Comparison of ENCODE assay signal across 8 cellular contexts in the genomic region with DNA sequence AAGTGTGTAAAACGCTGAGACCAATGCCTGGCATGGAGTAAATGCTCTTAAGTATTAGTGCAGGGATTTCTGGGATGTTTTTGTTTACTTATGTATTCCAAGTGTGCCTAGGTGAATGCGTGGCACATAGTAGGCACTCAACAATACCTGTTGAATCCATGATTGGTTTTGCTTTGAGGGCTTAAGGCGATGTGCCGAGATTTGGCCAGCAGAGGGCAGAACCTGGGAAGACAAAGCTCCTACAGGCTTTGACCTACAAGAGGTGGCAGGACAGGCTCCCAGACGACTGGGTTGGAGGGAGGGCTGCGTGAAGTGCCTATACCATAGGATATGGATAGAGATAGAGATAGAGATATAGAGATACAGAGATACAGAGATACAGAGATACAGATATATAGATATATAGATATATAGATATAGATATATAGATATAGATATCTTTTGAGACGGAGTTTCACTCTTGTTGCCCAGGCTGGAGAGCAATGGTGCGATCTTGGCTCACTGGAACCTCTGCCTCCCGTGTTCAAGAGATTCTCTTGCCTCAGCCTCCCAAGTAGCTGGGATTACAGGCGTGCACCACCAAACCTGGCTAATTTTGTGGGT. TPM values are rescaled to one million over a fixed set of nuclear protein-coding genes. Genes with fewer than 3 reads are reported as not detected.
DNase-seq lines count a peak whose midpoint lies in the region; ATAC-seq and TF ChIP-seq lines count a peak whose summit lies in the region.

No MANE protein-coding gene starts in this region.

- no peaks in the 10 kb centered on the region for H3K9me2 ChIP-seq in DOHH2 (replicated peaks; ENCODE audit: control insufficient read depth, low read length)

- H3K27ac ChIP-seq in DOHH2 (ENCODE audit: low read depth, low read length), result no peak overlapping the region
- no peak overlapping the region for H3K27ac ChIP-seq in SJCRH30
- no peak overlapping the region for H3K27ac ChIP-seq in psoas muscle

- intact Hi-C loops in psoas muscle (cut with DNase I), result loop anchor here in 1 of 2 donors (1.0 to 10.0 kb wide), 2 partner anchors 118 to 281 kb away; a partner anchor contains a TSS

- H3K4me2 ChIP-seq in DOHH2 (ENCODE audit: low read length), result no peak overlapping the region

- no peaks in the 10 kb centered on the region for H3F3A ChIP-seq in DOHH2 (ENCODE audit: control insufficient read depth, insufficient read depth)

- peak; percentile 83 for TF ChIP-seq CTCF in DOHH2 (IDR thresholded peaks at IDR 0.05; ENCODE audit: low read depth, low read length, poor library complexity, severe bottlenecking)
- peak; percentile 73 for TF ChIP-seq CTCF in psoas muscle (IDR thresholded peaks at IDR 0.05)

- DNase-seq in M059J (ENCODE audit: low read depth) (peak; percentile 60), SJCRH30 (peak; percentile 52 to 76), glomerular visceral epithelial cell (ENCODE audit: extremely low spot score) (peak; percentile 57), psoas muscle (peak; percentile 59 to 77)
- peak; percentile 35 for DNase-seq in activated effector memory CD4-positive, alpha-beta T cell treated with Interleukin-2 at 50 U/mL for 16 hours

- peaks cover 10% of the 10 kb centered on the region for H3K4me1 ChIP-seq in DOHH2 (ENCODE audit: control insufficient read depth, low read length)
- H3K4me1 ChIP-seq in SJCRH30, result peaks cover 11% of the 10 kb centered on the region; the same call in 1 of the 2 replicates
- peaks cover 4% of the 10 kb centered on the region for H3K4me1 ChIP-seq in psoas muscle

- H3K27me3 ChIP-seq in DOHH2 (ENCODE audit: control insufficient read depth, low read length) (no peaks in the 10 kb centered on the region), SJCRH30 (no peaks in the 10 kb centered on the region), psoas muscle (ENCODE audit: insufficient read depth in 3 of 3, low read length in 2 of 3) (no peaks in the 10 kb centered on the region)

- WGBS in psoas muscle, 3 donors, result 40 to 46% (median 40%) methylated on average over 10 of the region's 10 CpGs

- H3K36me3 ChIP-seq in DOHH2 (ENCODE audit: control insufficient read depth, low read length) (no peaks in the 10 kb centered on the region), SJCRH30 (no peaks in the 10 kb centered on the region), psoas muscle (ENCODE audit: insufficient read depth in 1 of 2, low read depth in 1 of 2) (peaks cover 0 to 6% of the 10 kb centered on the region in 2 donors)

- H3K9me3 ChIP-seq in DOHH2 (ENCODE audit: control insufficient read depth, insufficient read depth, low read length) (no peaks in the 10 kb centered on the region), SJCRH30 (replicated peaks) (no peaks in the 10 kb centered on the region), psoas muscle (no peaks in the 10 kb centered on the region)

- H4K20me1 ChIP-seq in DOHH2 (ENCODE audit: control insufficient read depth, insufficient read depth, low read depth, low read length), result no peaks in the 10 kb centered on the region

- ATAC-seq in psoas muscle, result peak; percentile 72 to 81 (median 76)
- ATAC-seq in HG02678 (IDR thresholded peaks at IDR 0.05; ENCODE audit: unreplicated experiment), result no peak
- ATAC-seq in GM18511 (IDR thresholded peaks at IDR 0.05; ENCODE audit: unreplicated experiment), result no peak

- no peaks in the 10 kb centered on the region for H3K79me2 ChIP-seq in DOHH2 (ENCODE audit: control insufficient read depth, low read length)

- H3K4me3 ChIP-seq in DOHH2 (ENCODE audit: low read length), result no peak overlapping the region
- no peak overlapping the region for H3K4me3 ChIP-seq in SJCRH30
- no peak overlapping the region for H3K4me3 ChIP-seq in psoas muscle

RNA-seq across cellular contexts. Expression of a gene that starts 13.9 kb away (rescaled TPM):
- total RNA-seq in M059J (2014; rRNA removed; shearing (Covaris generic)), result 0.10 TPM in 1 of 2 replicates, not detected in the other
- total RNA-seq in SJCRH30 (2014; rRNA removed; shearing (Covaris generic)), result not detected in 2 replicates
- total RNA-seq in psoas muscle, result 1 to 10 TPM; 1.0 to 3.3 (median 1.4) TPM
- under 1 TPM; 0.21 to 0.80 (median 0.72) TPM for polyA plus RNA-seq in psoas muscle

RNA-seq across cellular contexts. Expression of a gene that starts 40.0 kb away (rescaled TPM):
- total RNA-seq in M059J (2014; rRNA removed; shearing (Covaris generic)), result 5.3 and 8.9 TPM in 2 replicates
- total RNA-seq in SJCRH30 (2014; rRNA removed; shearing (Covaris generic)), result 2.6 and 5.1 TPM in 2 replicates
- total RNA-seq in psoas muscle, result 1 to 10 TPM; 4.0 to 5.4 (median 4.4) TPM
- polyA plus RNA-seq in psoas muscle, result 1 to 10 TPM in 2 of 3 donors, under 1 TPM in 1; 0.94 to 4.5 (median 2.1) TPM

RNA-seq across cellular contexts. Expression of a gene that starts 55.2 kb away (rescaled TPM):
- 7.0 and 11.9 TPM in 2 replicates for total RNA-seq in M059J (2014; rRNA removed; shearing (Covaris generic))
- 7.5 and 9.0 TPM in 2 replicates for total RNA-seq in SJCRH30 (2014; rRNA removed; shearing (Covaris generic))
- total RNA-seq in psoas muscle, result 10 to 100 TPM in 2 of 4 donors, 1 to 10 TPM in 2; 9.1 to 10.9 (median 10.2) TPM
- 1 to 10 TPM; 2.8 to 9.8 (median 3.6) TPM for polyA plus RNA-seq in psoas muscle

Comparison
In these comparisons a context has a peak if more than half of its experiments do, and no peak if none do; other contexts are left out.
1. ATAC-seq: peak in psoas muscle (4 of 4); none in HG02678 (single experiment) and GM18511 (single experiment).
2. Peak in every context shown above with its lines, with median percentiles within 50 percentile points of each other: DNase-seq.